In the genomic region with DNA sequence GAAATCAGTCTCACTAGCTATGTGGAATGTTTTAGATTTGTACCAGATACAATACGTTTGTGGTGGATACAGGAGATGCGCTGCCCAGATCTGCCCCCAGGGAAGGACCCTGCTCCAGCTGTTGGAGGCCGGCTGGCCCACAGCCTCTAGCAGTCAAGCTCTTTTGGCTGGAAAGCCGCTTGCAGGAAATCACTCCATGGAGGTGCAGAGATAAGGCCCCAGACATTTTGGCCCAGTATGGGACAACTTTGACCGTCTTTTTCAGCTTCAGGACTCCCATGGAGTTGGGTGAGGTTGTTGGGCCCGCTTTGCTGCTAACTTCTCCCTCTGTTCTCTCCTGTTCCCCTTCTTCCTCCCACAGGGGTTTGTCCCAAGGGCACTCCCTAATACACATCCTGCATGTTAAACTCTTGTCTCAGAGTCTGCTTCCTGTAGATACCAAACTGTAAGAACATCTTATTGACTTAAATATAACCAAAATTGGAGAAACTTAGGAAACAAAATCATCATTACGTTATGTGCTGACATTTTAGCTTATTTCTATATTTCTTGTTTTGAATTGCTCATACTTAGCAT, we compare ENCODE assay signal across 20 cellular contexts. TPM values are rescaled to one million over a fixed set of nuclear protein-coding genes. Genes with fewer than 3 reads are reported as not detected.
DNase-seq lines count a peak whose midpoint lies in the region; ATAC-seq, FAIRE-seq and TF ChIP-seq lines count a peak whose summit lies in the region.
"Had no signal": no experiment of that assay in that cellular context is flagged by ENCODE, and none has a peak within 500 bp of the region (broad histone marks: within the 10 kb centered on the region; RNA-seq: fewer than 3 reads in every experiment).

No MANE protein-coding gene starts in this region.

- H3K4me1 ChIP-seq in SK-N-SH (ENCODE audit: control insufficient read depth in 1 of 2, insufficient read depth in 2 of 2, low read depth in 1 of 2, low read length in 1 of 2): peaks cover 8 to 11% of the 10 kb centered on the region in 2 experiments; a peak in 2 of 4 replicates
- H3K4me1 ChIP-seq in Loucy (ENCODE audit: insufficient read depth, low read length, poor library complexity, severe bottlenecking): peaks cover 21% of the 10 kb centered on the region
- peaks cover 12% of the 10 kb centered on the region for H3K4me1 ChIP-seq in astrocyte (ENCODE audit: insufficient read depth, low read length)
- H3K4me1 ChIP-seq in osteoblast (ENCODE audit: insufficient read depth, low read length): peaks cover 9% of the 10 kb centered on the region

- H3K4me3 ChIP-seq in SK-N-SH (ENCODE audit: low read depth in 2 of 2, low read length in 1 of 2): no peak overlapping the region
- no peak overlapping the region for H3K4me3 ChIP-seq in Loucy (ENCODE audit: low read length, poor library complexity, severe bottlenecking)
- H3K4me3 ChIP-seq in astrocyte (ENCODE audit: insufficient read depth, low read depth, low read length): no peak overlapping the region
- no peak overlapping the region for H3K4me3 ChIP-seq in osteoblast (ENCODE audit: insufficient read depth, low read length)
- H3K4me3 ChIP-seq: dorsolateral prefrontal cortex, stomach had no signal

- DNase-seq in SK-N-SH (peak; percentile 62), astrocyte (ENCODE audit: low read depth) (no peak), osteoblast (ENCODE audit: insufficient read length, low spot score, missing footprints) (peak; percentile 58), NCI-H2107 (lab: John Stamatoyannopoulos, UW) (no peak)
- no peak for DNase-seq in activated CD4-positive, alpha-beta memory T cell treated with anti-CD3 and anti-CD28 coated beads, Interleukin-2, amount 10 ng/mL, durations not matched to agents 7 days and 5 days
- DNase-seq: activated CD4-positive, alpha-beta memory T cell treated with anti-CD3 and anti-CD28 coated beads for 36 hours; activated gamma-delta T cell; activated T-cell treated with anti-CD3 and anti-CD28 coated beads for 4 hours; kidney; small intestine; stimulated activated CD4-positive, alpha-beta T cell treated with anti-CD3 and anti-CD28 coated beads, Interleukin-4, amount 100 ng/mL, for 24 hours; stomach; T-helper 1 cell had no signal

- no peaks in the 10 kb centered on the region for H3K36me3 ChIP-seq in SK-N-SH (replicated peaks in 1 of 2; ENCODE audit: control insufficient read depth in 1 of 2, insufficient read depth in 2 of 2, low read length in 1 of 2)
- H3K36me3 ChIP-seq in Loucy (ENCODE audit: insufficient read depth, low read length): no peaks in the 10 kb centered on the region
- no peaks in the 10 kb centered on the region for H3K36me3 ChIP-seq in astrocyte (ENCODE audit: insufficient read depth, low read length)
- H3K36me3 ChIP-seq in osteoblast (ENCODE audit: insufficient read depth, low read length): no peaks in the 10 kb centered on the region
- H3K36me3 ChIP-seq: stomach had no signal

- H3K9me2 ChIP-seq in SK-N-SH: no peaks in the 10 kb centered on the region
- no peaks in the 10 kb centered on the region for H3K9me2 ChIP-seq in Loucy (replicated peaks; ENCODE audit: low read depth, low read length)

- H3K27ac ChIP-seq in SK-N-SH (ENCODE audit: low read depth in 2 of 2, low read length in 1 of 2) (peak overlapping the region in 1 of 2 experiments; percentile 8; a peak in 1 of 4 replicates), astrocyte (ENCODE audit: low read depth, low read length) (no peak overlapping the region), osteoblast (ENCODE audit: low read depth, low read length) (no peak overlapping the region)
- H3K27ac ChIP-seq: 22Rv1 had no signal

- no peak for ATAC-seq in SK-N-SH treated with all-trans-retinoic acid at 6 μM for 48 hours
- no peak for ATAC-seq in GM19463 (IDR thresholded peaks at IDR 0.05; ENCODE audit: unreplicated experiment)

- TF ChIP-seq CTCF in SK-N-SH (IDR thresholded peaks at IDR 0.05) (no peak), Loucy (conservative IDR thresholded peaks at IDR 0.05; ENCODE audit: low read length) (no peak), astrocyte (IDR thresholded peaks at IDR 0.05; ENCODE audit: insufficient read depth, low read depth, low read length) (no peak), osteoblast (IDR thresholded peaks at IDR 0.05; ENCODE audit: extremely low read depth, low read depth, low read length) (no peak)

- no peak overlapping the region for H3K9ac ChIP-seq in SK-N-SH
- H3K9ac ChIP-seq in Loucy (ENCODE audit: low read depth, low read length, poor library complexity, severe bottlenecking): no peak overlapping the region
- no peak overlapping the region for H3K9ac ChIP-seq in astrocyte (ENCODE audit: low read length)

- H2AFZ ChIP-seq in SK-N-SH (ENCODE audit: low read depth): no peak overlapping the region; the same call in 1 of the 2 replicates
- H2AFZ ChIP-seq in Loucy (ENCODE audit: low read length): no peak overlapping the region; the same call in 1 of the 2 replicates
- no peak overlapping the region for H2AFZ ChIP-seq in astrocyte (ENCODE audit: low read depth, low read length)
- H2AFZ ChIP-seq in osteoblast (ENCODE audit: low read length): no peak overlapping the region

- 0 out of 4 replicates have a peak, but pooled peaks of 1 of the 2 experiments have one; percentile 16 for TF ChIP-seq EP300 in SK-N-SH (IDR thresholded peaks at IDR 0.05; ENCODE audit: borderline replicate concordance in 1 of 2, low read depth in 1 of 2, low read length in 1 of 2)

- POLR2A ChIA-PET in SK-N-SH (lab: Yijun Ruan, JAX): no interaction called here
- POLR2A ChIA-PET in activated CD4-positive, alpha-beta memory T cell treated with anti-CD3 and anti-CD28 coated beads, Interleukin-2, amount 10 ng/mL, durations not matched to agents 7 days and 5 days (lab: Charles Lee): no interaction called here

- no peaks in the 10 kb centered on the region for H3K79me2 ChIP-seq in SK-N-SH (ENCODE audit: insufficient read depth)
- no peaks in the 10 kb centered on the region for H3K79me2 ChIP-seq in Loucy (ENCODE audit: insufficient read depth, low read length)
- H3K79me2 ChIP-seq in astrocyte (ENCODE audit: insufficient read depth, low read length): no peaks in the 10 kb centered on the region
- H3K79me2 ChIP-seq in osteoblast (ENCODE audit: insufficient read depth, low read length): no peaks in the 10 kb centered on the region

- no peak for FAIRE-seq in astrocyte (lab: Jason Lieb, UNC)
- FAIRE-seq: HTR-8/SVneo, kidney, small intestine had no signal

- H3F3A ChIP-seq in SK-N-SH (replicated peaks; ENCODE audit: insufficient read depth): peaks cover 6% of the 10 kb centered on the region
- no peaks in the 10 kb centered on the region for H3F3A ChIP-seq in Loucy (ENCODE audit: low read depth)

- H3K4me1 Mint-ChIP-seq in astrocyte (ENCODE audit: low read depth, unreplicated experiment): peaks cover 20% of the 10 kb centered on the region
- peaks cover 9% of the 10 kb centered on the region for H3K4me1 Mint-ChIP-seq in activated CD4-positive, alpha-beta memory T cell treated with anti-CD3 and anti-CD28 coated beads, Interleukin-2, amount 10 ng/mL, durations not matched to agents 7 days and 5 days

- CTCF ChIA-PET in SK-N-SH (lab: Yijun Ruan, JAX): interaction anchor here (0.6 to 3.6 kb wide), 10 partner anchors 10 to 282 kb away, joined by 3 to 16 read pairs (median 4); no protein-coding TSS in a partner anchor
- CTCF ChIA-PET in activated CD4-positive, alpha-beta memory T cell treated with anti-CD3 and anti-CD28 coated beads, Interleukin-2, amount 10 ng/mL, durations not matched to agents 7 days and 5 days (lab: Charles Lee): interaction anchor here (1.5 kb wide), 1 partner anchor 53 kb away, joined by 4 read pairs; no protein-coding TSS in a partner anchor

- WGBS in SK-N-SH (ENCODE audit: low lambda C conversion rate): 89% methylated on average over 7 of the region's 7 CpGs

- no peaks in the 10 kb centered on the region for H4K20me1 ChIP-seq in SK-N-SH (ENCODE audit: insufficient read depth)
- H4K20me1 ChIP-seq in Loucy (ENCODE audit: insufficient read depth, low read length, poor library complexity, severe bottlenecking): no peaks in the 10 kb centered on the region
- no peaks in the 10 kb centered on the region for H4K20me1 ChIP-seq in astrocyte (ENCODE audit: insufficient read depth, low read length)
- H4K20me1 ChIP-seq in osteoblast (ENCODE audit: insufficient read depth, low read length): no peaks in the 10 kb centered on the region

- no peaks in the 10 kb centered on the region for H3K9me3 Mint-ChIP-seq in astrocyte (ENCODE audit: unreplicated experiment)
- H3K9me3 Mint-ChIP-seq in activated CD4-positive, alpha-beta memory T cell treated with anti-CD3 and anti-CD28 coated beads, Interleukin-2, amount 10 ng/mL, durations not matched to agents 7 days and 5 days: no peaks in the 10 kb centered on the region
- H3K9me3 Mint-ChIP-seq: activated CD4-positive, alpha-beta memory T cell treated with anti-CD3 and anti-CD28 coated beads for 36 hours; type B pancreatic cell had no signal

- no peaks in the 10 kb centered on the region for H3K27me3 ChIP-seq in SK-N-SH (ENCODE audit: insufficient read depth)
- no peaks in the 10 kb centered on the region for H3K27me3 ChIP-seq in Loucy (ENCODE audit: insufficient read depth, low read length, poor library complexity, severe bottlenecking)
- H3K27me3 ChIP-seq in astrocyte (ENCODE audit: insufficient read depth, low read length): no peaks in the 10 kb centered on the region
- H3K27me3 ChIP-seq in osteoblast (ENCODE audit: insufficient read depth, low read length): no peaks in the 10 kb centered on the region

- peak overlapping the region; percentile 68 for H3K27ac Mint-ChIP-seq in astrocyte (ENCODE audit: unreplicated experiment)
- no peak overlapping the region for H3K27ac Mint-ChIP-seq in activated CD4-positive, alpha-beta memory T cell treated with anti-CD3 and anti-CD28 coated beads, Interleukin-2, amount 10 ng/mL, durations not matched to agents 7 days and 5 days
- H3K27ac Mint-ChIP-seq: activated CD4-positive, alpha-beta memory T cell treated with anti-CD3 and anti-CD28 coated beads for 36 hours; type B pancreatic cell had no signal

- H3K9me3 ChIP-seq in SK-N-SH (no peaks in the 10 kb centered on the region), Loucy (ENCODE audit: insufficient read depth, low read depth, low read length) (no peaks in the 10 kb centered on the region), astrocyte (ENCODE audit: insufficient read depth, low read depth, low read length) (no peaks in the 10 kb centered on the region), osteoblast (ENCODE audit: low read depth, low read length) (no peaks in the 10 kb centered on the region)
- H3K9me3 ChIP-seq: stomach had no signal

- no peak overlapping the region for H3K4me3 Mint-ChIP-seq in astrocyte (ENCODE audit: unreplicated experiment)
- no peak overlapping the region for H3K4me3 Mint-ChIP-seq in activated CD4-positive, alpha-beta memory T cell treated with anti-CD3 and anti-CD28 coated beads, Interleukin-2, amount 10 ng/mL, durations not matched to agents 7 days and 5 days
- H3K4me3 Mint-ChIP-seq: activated CD4-positive, alpha-beta memory T cell treated with anti-CD3 and anti-CD28 coated beads for 36 hours; type B pancreatic cell had no signal

- no peaks in the 10 kb centered on the region for H3K36me3 Mint-ChIP-seq in astrocyte (ENCODE audit: low read depth, unreplicated experiment)
- H3K36me3 Mint-ChIP-seq in activated CD4-positive, alpha-beta memory T cell treated with anti-CD3 and anti-CD28 coated beads, Interleukin-2, amount 10 ng/mL, durations not matched to agents 7 days and 5 days (ENCODE audit: low read depth): no peaks in the 10 kb centered on the region
- H3K36me3 Mint-ChIP-seq: activated CD4-positive, alpha-beta memory T cell treated with anti-CD3 and anti-CD28 coated beads for 36 hours; type B pancreatic cell had no signal

- no peaks in the 10 kb centered on the region for H3K27me3 Mint-ChIP-seq in astrocyte (ENCODE audit: low read depth, unreplicated experiment)
- H3K27me3 Mint-ChIP-seq in activated CD4-positive, alpha-beta memory T cell treated with anti-CD3 and anti-CD28 coated beads, Interleukin-2, amount 10 ng/mL, durations not matched to agents 7 days and 5 days: peaks cover 62% of the 10 kb centered on the region

- TF ChIP-seq RAD21 in SK-N-SH (IDR thresholded peaks at IDR 0.05; ENCODE audit: low read length): no peak

- H3K4me2 ChIP-seq in SK-N-SH (no peak overlapping the region), Loucy (ENCODE audit: low read depth, low read length, poor library complexity, severe bottlenecking) (peak overlapping the region; percentile 21), astrocyte (ENCODE audit: low read length) (no peak overlapping the region), osteoblast (ENCODE audit: insufficient read depth, low read length) (no peak overlapping the region)

RNA-seq across cellular contexts. Expression of a gene that starts 1.7 kb away (rescaled TPM):
- 0.06 and 0.12 TPM in 2 replicates for polyA plus RNA-seq in SK-N-SH (2012; rRNA removed)
- 0.21 and 0.22 TPM in 2 replicates for polyA plus RNA-seq in SK-N-SH (2012; cell fraction: cytosol; rRNA removed)
- 0.09 and 0.36 TPM in 2 replicates for polyA plus RNA-seq in SK-N-SH (2012; cell fraction: nucleus; rRNA removed)
- 23.1 and 25.2 TPM in 2 replicates for total RNA-seq in astrocyte
- total RNA-seq in osteoblast: 25.0 and 25.7 TPM in 2 replicates
- not detected for total RNA-seq in activated CD4-positive, alpha-beta memory T cell treated with anti-CD3 and anti-CD28 coated beads, Interleukin-2, amount 10 ng/mL, durations not matched to agents 7 days and 5 days

RNA-seq across cellular contexts. Expression of a gene that starts 18.1 kb away (rescaled TPM):
- 15.9 and 17.5 TPM in 2 replicates for polyA plus RNA-seq in SK-N-SH (2012; rRNA removed)
- 20.5 and 20.9 TPM in 2 replicates for polyA plus RNA-seq in SK-N-SH (2012; cell fraction: cytosol; rRNA removed)
- polyA plus RNA-seq in SK-N-SH (2012; cell fraction: nucleus; rRNA removed): 14.8 and 25.9 TPM in 2 replicates
- total RNA-seq in astrocyte (40.0 and 42.5 TPM in 2 replicates), osteoblast (62.5 and 68.0 TPM in 2 replicates)
- 10 to 100 TPM; 19.3 to 20.6 TPM for total RNA-seq in activated CD4-positive, alpha-beta memory T cell treated with anti-CD3 and anti-CD28 coated beads, Interleukin-2, amount 10 ng/mL, durations not matched to agents 7 days and 5 days

Comparison
In these comparisons a context has a peak if more than half of its experiments do, and no peak if none do; other contexts are left out.
1. DNase-seq: peak in SK-N-SH (single experiment) and osteoblast (single experiment); none in astrocyte (single experiment), activated CD4-positive, alpha-beta memory T cell treated with anti-CD3 and anti-CD28 coated beads, Interleukin-2, amount 10 ng/mL, durations not matched to agents 7 days and 5 days (single experiment) and NCI-H2107 (single experiment).
2. RNA of a gene that starts 1.7 kb away (total RNA-seq): 25.0 to 25.7 TPM in osteoblast and 23.1 to 25.2 TPM in astrocyte; not detected in activated CD4-positive, alpha-beta memory T cell treated with anti-CD3 and anti-CD28 coated beads, Interleukin-2, amount 10 ng/mL, durations not matched to agents 7 days and 5 days; every median in the first group is over 10 times any median in the second.